In genomic region chr19:34135033-34135370, GRCh38 we compare ENCODE assay signal across 8 cellular contexts. TPM values are rescaled to one million over a fixed set of nuclear protein-coding genes. Genes with fewer than 3 reads are reported as not detected.
A peak's percentile ranks its signal among the peaks of the same experiment; 100 is the strongest.
DNase-seq lines count a peak whose midpoint lies in the region; ATAC-seq and TF ChIP-seq lines count a peak whose summit lies in the region.

No MANE protein-coding gene starts in this region.

- H2AFZ ChIP-seq in OCI-LY3 (ENCODE audit: low read depth, low read length) (no peak overlapping the region), osteoblast (ENCODE audit: low read length) (peak overlapping the region; percentile 94)

- H3K4me2 ChIP-seq in OCI-LY3 (ENCODE audit: low read length), result peak overlapping the region; percentile 67
- H3K4me2 ChIP-seq in osteoblast (ENCODE audit: insufficient read depth, low read length), result peak overlapping the region; percentile 95

- DNase-seq in Calu3, result no peak
- no peak for DNase-seq in endothelial cell (ENCODE audit: low spot score)
- no peak for DNase-seq in osteoblast (ENCODE audit: insufficient read length, low spot score, missing footprints)
- no peak for DNase-seq in activated gamma-delta T cell (lab: John Stamatoyannopoulos, UW)
- DNase-seq in NCI-H1048 (lab: John Stamatoyannopoulos, UW), result no peak
- DNase-seq in caudate nucleus (lab: John Stamatoyannopoulos, UW), result no peak

- H3K79me2 ChIP-seq in OCI-LY3 (ENCODE audit: low read length) (no peaks in the 10 kb centered on the region), osteoblast (ENCODE audit: insufficient read depth, low read length) (no peaks in the 10 kb centered on the region)

- H4K20me1 ChIP-seq in OCI-LY3 (ENCODE audit: insufficient read depth, low read length) (no peaks in the 10 kb centered on the region), osteoblast (ENCODE audit: insufficient read depth, low read length) (no peaks in the 10 kb centered on the region)

- no peaks in the 10 kb centered on the region for H3K9me3 ChIP-seq in OCI-LY3 (ENCODE audit: insufficient read depth, low read length)
- H3K9me3 ChIP-seq in osteoblast (ENCODE audit: low read depth, low read length), result no peaks in the 10 kb centered on the region

- CTCF ChIA-PET in Calu3 (lab: Charles Lee), result no interaction called here

- TF ChIP-seq CTCF in Calu3 (IDR thresholded peaks at IDR 0.05; ENCODE audit: unreplicated experiment), result no peak
- no peak for TF ChIP-seq CTCF in OCI-LY3 (IDR thresholded peaks at IDR 0.05; ENCODE audit: low read depth, low read length)
- TF ChIP-seq CTCF in endothelial cell (IDR thresholded peaks at IDR 0.05; ENCODE audit: unreplicated experiment), result no peak
- TF ChIP-seq CTCF in osteoblast (IDR thresholded peaks at IDR 0.05; ENCODE audit: extremely low read depth, low read depth, low read length), result no peak

- 0 out of 2 replicates have a peak, but pooled peaks cover 6% of the 10 kb centered on the region for H3K4me1 ChIP-seq in OCI-LY3 (ENCODE audit: low read length)
- H3K4me1 ChIP-seq in osteoblast (ENCODE audit: insufficient read depth, low read length), result peaks cover 9% of the 10 kb centered on the region

- H3K27ac Mint-ChIP-seq in Calu3 (ENCODE audit: unreplicated experiment) (peak overlapping the region; percentile 79), endothelial cell (ENCODE audit: unreplicated experiment) (no peak overlapping the region)

- H3K27ac ChIP-seq in OCI-LY3 (ENCODE audit: low read length) (peak overlapping the region; percentile 56; the same call in 1 of the 2 replicates), osteoblast (ENCODE audit: low read depth, low read length) (no peak overlapping the region), caudate nucleus (ENCODE audit: low read depth, low read length) (no peak overlapping the region)

- peaks cover 17% of the 10 kb centered on the region for H3K36me3 Mint-ChIP-seq in Calu3 (ENCODE audit: insufficient read depth, unreplicated experiment)
- no peaks in the 10 kb centered on the region for H3K36me3 Mint-ChIP-seq in endothelial cell (ENCODE audit: low read depth, unreplicated experiment)

- H3K9me3 Mint-ChIP-seq in Calu3 (ENCODE audit: low read depth, unreplicated experiment), result no peaks in the 10 kb centered on the region
- no peaks in the 10 kb centered on the region for H3K9me3 Mint-ChIP-seq in endothelial cell (ENCODE audit: unreplicated experiment)

- no peaks in the 10 kb centered on the region for H3K4me1 Mint-ChIP-seq in Calu3 (ENCODE audit: low read depth, unreplicated experiment)
- H3K4me1 Mint-ChIP-seq in endothelial cell (ENCODE audit: unreplicated experiment), result no peaks in the 10 kb centered on the region

- H3K4me3 Mint-ChIP-seq in Calu3 (ENCODE audit: low read depth, unreplicated experiment), result peak overlapping the region; percentile 97
- peak overlapping the region; percentile 95 for H3K4me3 Mint-ChIP-seq in endothelial cell (ENCODE audit: unreplicated experiment)

- peaks cover 6% of the 10 kb centered on the region for H3K27me3 Mint-ChIP-seq in Calu3 (ENCODE audit: unreplicated experiment)
- peaks cover 3% of the 10 kb centered on the region for H3K27me3 Mint-ChIP-seq in endothelial cell (ENCODE audit: unreplicated experiment)

- H3K36me3 ChIP-seq in OCI-LY3 (replicated peaks; ENCODE audit: low read depth, low read length) (no peaks in the 10 kb centered on the region), osteoblast (ENCODE audit: insufficient read depth, low read length) (no peaks in the 10 kb centered on the region)

- peak overlapping the region; percentile 93 for H3K9ac ChIP-seq in OCI-LY3 (ENCODE audit: low read length)

- intact Hi-C loops in Calu3 (cut with micrococcal nuclease; ENCODE audit: unreplicated experiment), result no loop called here

- BruUV-seq in Calu3 (replicated peaks; lab: Mats Ljungman, UMichigan), result no TSS peak

- H3K27me3 ChIP-seq in OCI-LY3 (ENCODE audit: low read depth, low read length), result peaks cover 3% of the 10 kb centered on the region; the same call in 1 of the 2 replicates
- no peaks in the 10 kb centered on the region for H3K27me3 ChIP-seq in osteoblast (ENCODE audit: insufficient read depth, low read length)

- H3K4me3 ChIP-seq in OCI-LY3 (ENCODE audit: low read length), result peak overlapping the region; percentile 89
- H3K4me3 ChIP-seq in osteoblast (ENCODE audit: insufficient read depth, low read length), result peak overlapping the region; percentile 85

- ATAC-seq in GM19467 (IDR thresholded peaks at IDR 0.05; ENCODE audit: unreplicated experiment), result no peak

RNA-seq across cellular contexts. Expression of gene LSM14A, which starts 37.3 kb away (rescaled TPM):
- total RNA-seq in Calu3 (2022) (114 and 131 TPM in 2 replicates), endothelial cell (ENCODE audit: unreplicated experiment) (137 TPM), osteoblast (77.8 and 85.8 TPM in 2 replicates)
